Comparison of ENCODE assay signal across 29 cellular contexts in the genomic region with DNA sequence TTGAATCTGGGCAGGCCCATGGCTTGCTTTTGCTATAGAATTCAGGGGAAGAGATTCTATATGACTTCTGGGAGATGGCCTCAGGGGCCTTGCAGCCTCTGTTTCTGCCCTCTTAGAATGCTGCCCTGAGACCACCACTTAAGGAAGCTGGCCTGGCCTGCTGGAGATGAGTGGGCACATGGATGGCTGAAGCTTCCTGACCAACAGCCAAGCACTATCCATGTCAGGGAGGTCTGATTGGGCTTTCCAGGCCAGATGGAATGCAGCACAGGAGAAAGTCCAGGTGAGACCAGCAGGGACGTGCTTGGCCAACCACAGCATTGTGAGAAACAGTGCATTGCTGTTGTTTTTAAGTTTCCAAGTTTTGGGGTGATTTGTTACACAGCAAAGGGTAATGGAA.
"Had no signal": no experiment of that assay in that cellular context is flagged by ENCODE, and none has a peak within 500 bp of the region (broad histone marks: within the 10 kb centered on the region; RNA-seq: fewer than 3 reads in every experiment).

No MANE protein-coding gene starts in this region.

- DNase-seq: activated CD4-positive, alpha-beta memory T cell treated with anti-CD3 and anti-CD28 coated beads, Interleukin-2, amount 10 ng/mL, durations not matched to agents 7 days and 5 days; activated CD4-positive, alpha-beta T cell treated with anti-CD3 and anti-CD28 coated beads for 36 hours; activated CD4-positive, alpha-beta T cell treated with anti-CD3 and anti-CD28 coated beads, Interleukin-2, amount 10 ng/mL, durations not matched to agents 7 days and 5 days; activated CD4-positive, alpha-beta T cell treated with anti-CD3 and anti-CD28 coated beads, Interleukin-2, amount 50 U/mL, for 4 hours; activated CD4-positive, CD25-positive, alpha-beta regulatory T cell; activated CD4-positive, CD25-positive, alpha-beta regulatory T cell treated with anti-CD3 and anti-CD28 coated beads, Interleukin-2, amount 50 U/mL, for 72 hours; activated gamma-delta T cell; activated naive CD4-positive, alpha-beta T cell; activated naive CD4-positive, alpha-beta T cell treated with anti-CD3 and anti-CD28 coated beads, Interleukin-2, amount 10 ng/mL, durations not matched to agents 7 days and 5 days; activated naive CD8-positive, alpha-beta T cell treated with anti-CD3 and anti-CD28 coated beads, Interleukin-2, amount 10 ng/mL, durations not matched to agents 7 days and 5 days; activated T-cell treated with anti-CD3 and anti-CD28 coated beads for 4 hours; activated T-cell treated with anti-CD3 and anti-CD28 coated beads, Interleukin-2, amount 50 U/mL, for 24 hours; activated T-cell treated with anti-CD3 and anti-CD28 coated beads, Interleukin-2, amount 50 U/mL, for 72 hours; central memory CD4-positive, alpha-beta T cell; cerebellar nuclear complex; dorsolateral prefrontal cortex; effector memory CD8-positive, alpha-beta T cell; foreskin fibroblast; T-helper 1 cell; T-helper 17 cell had no signal

- H3K9me3 ChIP-seq: ascending aorta, breast epithelium had no signal

- H3K9me3 Mint-ChIP-seq: activated CD4-positive, alpha-beta memory T cell treated with anti-CD3 and anti-CD28 coated beads, Interleukin-2, amount 10 ng/mL, durations not matched to agents 7 days and 5 days; activated CD4-positive, alpha-beta T cell treated with anti-CD3 and anti-CD28 coated beads, Interleukin-2, amount 10 ng/mL, durations not matched to agents 7 days and 5 days; activated naive CD4-positive, alpha-beta T cell treated with anti-CD3 and anti-CD28 coated beads, Interleukin-2, amount 10 ng/mL, durations not matched to agents 7 days and 5 days; activated naive CD4-positive, alpha-beta T cell treated with anti-CD3 and anti-CD28 coated beads, Interleukin-2, amount 50 U/mL, for 72 hours; activated naive CD8-positive, alpha-beta T cell treated with anti-CD3 and anti-CD28 coated beads, Interleukin-2, amount 10 ng/mL, durations not matched to agents 7 days and 5 days; activated T-cell treated with anti-CD3 and anti-CD28 coated beads, Interleukin-2, amount 50 U/mL, for 24 hours; activated T-cell treated with anti-CD3 and anti-CD28 coated beads, Interleukin-2, amount 50 U/mL, for 72 hours; dendritic cell treated with granulocyte-macrophage colony-stimulating factor and Interleukin-4, amounts not matched to agents 40 ng/mL and 50 ng/mL, for 4 days; effector memory CD8-positive, alpha-beta T cell; T-helper 2 cell treated with Interferon-gamma antibody and Interleukin-4, amounts not matched to agents 5 μg/mL and 100 μg/mL, for 36 hours had no signal

- H3K27ac Mint-ChIP-seq: activated CD4-positive, alpha-beta memory T cell treated with anti-CD3 and anti-CD28 coated beads, Interleukin-2, amount 10 ng/mL, durations not matched to agents 7 days and 5 days; activated CD4-positive, alpha-beta T cell treated with anti-CD3 and anti-CD28 coated beads for 36 hours; activated CD4-positive, alpha-beta T cell treated with anti-CD3 and anti-CD28 coated beads, Interleukin-2, amount 10 ng/mL, durations not matched to agents 7 days and 5 days; activated naive CD4-positive, alpha-beta T cell treated with anti-CD3 and anti-CD28 coated beads, Interleukin-2, amount 10 ng/mL, durations not matched to agents 7 days and 5 days; activated naive CD4-positive, alpha-beta T cell treated with anti-CD3 and anti-CD28 coated beads, Interleukin-2, amount 50 U/mL, for 72 hours; activated naive CD8-positive, alpha-beta T cell treated with anti-CD3 and anti-CD28 coated beads, Interleukin-2, amount 10 ng/mL, durations not matched to agents 7 days and 5 days; activated T-cell treated with anti-CD3 and anti-CD28 coated beads, Interleukin-2, amount 50 U/mL, for 24 hours; activated T-cell treated with anti-CD3 and anti-CD28 coated beads, Interleukin-2, amount 50 U/mL, for 72 hours; brain; dendritic cell treated with granulocyte-macrophage colony-stimulating factor and Interleukin-4, amounts not matched to agents 40 ng/mL and 50 ng/mL, for 4 days; effector memory CD8-positive, alpha-beta T cell; T-helper 17 cell; T-helper 2 cell treated with Interferon-gamma antibody and Interleukin-4, amounts not matched to agents 5 μg/mL and 100 μg/mL, for 36 hours had no signal

- H3K4me3 Mint-ChIP-seq: activated CD4-positive, alpha-beta memory T cell treated with anti-CD3 and anti-CD28 coated beads, Interleukin-2, amount 10 ng/mL, durations not matched to agents 7 days and 5 days; activated CD4-positive, alpha-beta T cell treated with anti-CD3 and anti-CD28 coated beads for 36 hours; activated CD4-positive, alpha-beta T cell treated with anti-CD3 and anti-CD28 coated beads, Interleukin-2, amount 10 ng/mL, durations not matched to agents 7 days and 5 days; activated naive CD4-positive, alpha-beta T cell treated with anti-CD3 and anti-CD28 coated beads, Interleukin-2, amount 10 ng/mL, durations not matched to agents 7 days and 5 days; activated naive CD8-positive, alpha-beta T cell treated with anti-CD3 and anti-CD28 coated beads, Interleukin-2, amount 10 ng/mL, durations not matched to agents 7 days and 5 days; activated T-cell treated with anti-CD3 and anti-CD28 coated beads, Interleukin-2, amount 50 U/mL, for 24 hours; activated T-cell treated with anti-CD3 and anti-CD28 coated beads, Interleukin-2, amount 50 U/mL, for 72 hours; brain; dendritic cell treated with granulocyte-macrophage colony-stimulating factor and Interleukin-4, amounts not matched to agents 40 ng/mL and 50 ng/mL, for 4 days; effector memory CD8-positive, alpha-beta T cell; T-helper 17 cell; T-helper 2 cell treated with Interferon-gamma antibody and Interleukin-4, amounts not matched to agents 5 μg/mL and 100 μg/mL, for 36 hours had no signal

- H3K27me3 Mint-ChIP-seq: activated CD4-positive, alpha-beta memory T cell treated with anti-CD3 and anti-CD28 coated beads, Interleukin-2, amount 10 ng/mL, durations not matched to agents 7 days and 5 days; activated CD4-positive, alpha-beta T cell treated with anti-CD3 and anti-CD28 coated beads for 36 hours; activated CD4-positive, alpha-beta T cell treated with anti-CD3 and anti-CD28 coated beads, Interleukin-2, amount 10 ng/mL, durations not matched to agents 7 days and 5 days; activated naive CD4-positive, alpha-beta T cell treated with anti-CD3 and anti-CD28 coated beads, Interleukin-2, amount 10 ng/mL, durations not matched to agents 7 days and 5 days; activated naive CD8-positive, alpha-beta T cell treated with anti-CD3 and anti-CD28 coated beads, Interleukin-2, amount 10 ng/mL, durations not matched to agents 7 days and 5 days; dendritic cell treated with granulocyte-macrophage colony-stimulating factor and Interleukin-4, amounts not matched to agents 40 ng/mL and 50 ng/mL, for 4 days had no signal

- ATAC-seq: activated CD4-positive, alpha-beta T cell treated with anti-CD3 and anti-CD28 coated beads for 36 hours; activated naive CD4-positive, alpha-beta T cell treated with anti-CD3 and anti-CD28 coated beads, Interleukin-2, amount 50 U/mL, for 72 hours; activated T-cell treated with anti-CD3 and anti-CD28 coated beads, Interleukin-2, amount 50 U/mL, for 72 hours; effector memory CD8-positive, alpha-beta T cell; esophagus mucosa; T-helper 17 cell had no signal

- H3K27ac ChIP-seq: ascending aorta, breast epithelium, cardiac muscle cell, coronary artery, dorsolateral prefrontal cortex had no signal

- H3K36me3 ChIP-seq: ascending aorta, breast epithelium, cardiac muscle cell had no signal

- H3K36me3 Mint-ChIP-seq: activated naive CD4-positive, alpha-beta T cell treated with anti-CD3 and anti-CD28 coated beads, Interleukin-2, amount 10 ng/mL, durations not matched to agents 7 days and 5 days; activated naive CD4-positive, alpha-beta T cell treated with anti-CD3 and anti-CD28 coated beads, Interleukin-2, amount 50 U/mL, for 72 hours; activated naive CD8-positive, alpha-beta T cell treated with anti-CD3 and anti-CD28 coated beads, Interleukin-2, amount 10 ng/mL, durations not matched to agents 7 days and 5 days; brain had no signal

- H3K4me3 ChIP-seq: ascending aorta, breast epithelium, cardiac muscle cell, coronary artery, dorsolateral prefrontal cortex had no signal

- H3K4me1 ChIP-seq: ascending aorta, breast epithelium had no signal

- H3K27me3 ChIP-seq: ascending aorta, breast epithelium, cardiac muscle cell, dorsolateral prefrontal cortex had no signal

- H3K4me1 Mint-ChIP-seq: activated CD4-positive, alpha-beta memory T cell treated with anti-CD3 and anti-CD28 coated beads, Interleukin-2, amount 10 ng/mL, durations not matched to agents 7 days and 5 days; activated CD4-positive, alpha-beta T cell treated with anti-CD3 and anti-CD28 coated beads for 36 hours; activated CD4-positive, alpha-beta T cell treated with anti-CD3 and anti-CD28 coated beads, Interleukin-2, amount 10 ng/mL, durations not matched to agents 7 days and 5 days; activated naive CD4-positive, alpha-beta T cell treated with anti-CD3 and anti-CD28 coated beads, Interleukin-2, amount 10 ng/mL, durations not matched to agents 7 days and 5 days; activated naive CD8-positive, alpha-beta T cell treated with anti-CD3 and anti-CD28 coated beads, Interleukin-2, amount 10 ng/mL, durations not matched to agents 7 days and 5 days; brain; T-helper 17 cell had no signal
